ENCODE assay signal across 13 cellular contexts in genomic region chr16:30488764-30489595, GRCh38. TPM values are rescaled to one million over a fixed set of nuclear protein-coding genes. Genes with fewer than 3 reads are reported as not detected.
A peak's percentile ranks its signal among the peaks of the same experiment; 100 is the strongest.
DNase-seq lines count a peak whose midpoint lies in the region; ATAC-seq and TF ChIP-seq lines count a peak whose summit lies in the region.
"Had no signal": no experiment of that assay in that cellular context is flagged by ENCODE, and none has a peak within 500 bp of the region (broad histone marks: within the 10 kb centered on the region; RNA-seq: fewer than 3 reads in every experiment).

No MANE protein-coding gene starts in this region.

- H3K27me3 ChIP-seq in mammary epithelial cell (ENCODE audit: insufficient read depth, low read length) (no peaks in the 10 kb centered on the region), dorsolateral prefrontal cortex (no peaks in the 10 kb centered on the region)

- H3K27ac Mint-ChIP-seq in nephron progenitor cell = peak overlapping the region; percentile 39

- dilution Hi-C loops in mammary epithelial cell (cut with HindIII; ENCODE audit: low sequenced_read_pairs) = no loop called here

- no peak overlapping the region for H3K4me3 Mint-ChIP-seq in nephron progenitor cell

- peak; percentile 44 for DNase-seq in DMS53 treated with DMSO at 0.1 percent for 48 hours (lab: John Stamatoyannopoulos, UW; ENCODE audit: unreplicated experiment)
- DNase-seq in NB4 (ENCODE audit: low read depth) = peak; percentile 67
- DNase-seq in mammary epithelial cell = peak; percentile 27
- DNase-seq in nephron progenitor cell = no peak
- DNase-seq in NCI-H526 (lab: John Stamatoyannopoulos, UW) = no peak
- no peak for DNase-seq in dorsolateral prefrontal cortex
- DNase-seq: DMS79, NCI-H1694, occipital lobe, T-helper 2 cell had no signal

- no peak overlapping the region for H3K9ac ChIP-seq in mammary epithelial cell (ENCODE audit: insufficient read depth, low read length)

- no peak overlapping the region for H3K4me2 ChIP-seq in mammary epithelial cell (ENCODE audit: insufficient read depth, low read depth, low read length)

- in situ Hi-C loops in mammary epithelial cell (cut with MboI; ENCODE audit: low sequenced_read_pairs in 2 of 2) = no loop called here

- no peaks in the 10 kb centered on the region for H3K36me3 ChIP-seq in mammary epithelial cell (ENCODE audit: insufficient read depth, low read length)

- peaks cover 21% of the 10 kb centered on the region for H3K4me1 Mint-ChIP-seq in nephron progenitor cell

- no peaks in the 10 kb centered on the region for H3K9me3 Mint-ChIP-seq in nephron progenitor cell

- TF ChIP-seq POLR2A in NB4 (IDR thresholded peaks at IDR 0.05; ENCODE audit: extremely low read depth, insufficient read length) = no peak

- H3K9me3 ChIP-seq in mammary epithelial cell (replicated peaks; ENCODE audit: insufficient read depth, low read length) = no peaks in the 10 kb centered on the region

- H3K36me3 Mint-ChIP-seq in nephron progenitor cell (ENCODE audit: low read depth) = no peaks in the 10 kb centered on the region

- no peak overlapping the region for H2AFZ ChIP-seq in mammary epithelial cell (ENCODE audit: low read depth, low read length)

- intact Hi-C loops in mammary epithelial cell (cut with micrococcal nuclease) (no loop called here), dorsolateral prefrontal cortex (cut with DNase I) (no loop called here)

- TF ChIP-seq CTCF in NB4 (IDR thresholded peaks at IDR 0.05; ENCODE audit: low read depth, low read length) = no peak
- no peak for TF ChIP-seq CTCF in mammary epithelial cell (conservative IDR thresholded peaks at IDR 0.05 in 1 of 2, IDR thresholded peaks at IDR 0.05 in 1 of 2; ENCODE audit: extremely low read depth in 1 of 2, insufficient read depth in 1 of 2, low read depth in 1 of 2, low read length in 2 of 2)
- TF ChIP-seq CTCF in nephron progenitor cell (IDR thresholded peaks at IDR 0.05) = no peak
- TF ChIP-seq CTCF in dorsolateral prefrontal cortex (IDR thresholded peaks at IDR 0.05 in 54 of 56, conservative IDR thresholded peaks at IDR 0.05 in 2 of 56; ENCODE audit: low read depth in 1 of 56, partially characterized antibody in 56 of 56) = no peak

- CTCF ChIA-PET in mammary epithelial cell (lab: Charles Lee; ENCODE audit: low non-redundant PET) = no interaction called here

- BruUV-seq in mammary epithelial cell (replicated peaks; lab: Mats Ljungman, UMichigan) = no TSS peak

- H3K27me3 Mint-ChIP-seq in nephron progenitor cell (ENCODE audit: low read depth, poor library complexity) = peaks cover 34% of the 10 kb centered on the region

- H3K79me2 ChIP-seq in mammary epithelial cell (ENCODE audit: insufficient read depth, low read length) = no peaks in the 10 kb centered on the region

- H4K20me1 ChIP-seq in mammary epithelial cell (ENCODE audit: insufficient read depth, low read length) = no peaks in the 10 kb centered on the region

- WGBS in mammary epithelial cell (ENCODE audit: low coverage, missing lambda C conversion rate) = 82% methylated on average over 11 of the region's 11 CpGs

- H3K4me1 ChIP-seq in mammary epithelial cell (ENCODE audit: insufficient read depth, low read length) = peaks cover 16% of the 10 kb centered on the region

- H3K4me3 ChIP-seq in NB4 (ENCODE audit: low read depth, low read length) (no peak overlapping the region), mammary epithelial cell (replicated peaks in 1 of 3; ENCODE audit: insufficient read depth in 1 of 3, low read depth in 2 of 3, low read length in 3 of 3) (no peak overlapping the region), dorsolateral prefrontal cortex (no peak overlapping the region)

- H3K27ac ChIP-seq in mammary epithelial cell (ENCODE audit: insufficient read depth, low read depth, low read length) (no peak overlapping the region), dorsolateral prefrontal cortex (peak overlapping the region in 1 of 59 donors; percentile 83)

- ATAC-seq in GM18909 (IDR thresholded peaks at IDR 0.05; ENCODE audit: poor library complexity, unreplicated experiment) (no peak), GM19328 (IDR thresholded peaks at IDR 0.05; ENCODE audit: unreplicated experiment) (no peak)

RNA-seq across cellular contexts. Expression of gene ITGAL, which starts 16.4 kb away (rescaled TPM):
- total RNA-seq in mammary epithelial cell = not detected
- polyA plus RNA-seq in mammary epithelial cell = not detected
- not detected for polyA minus RNA-seq in mammary epithelial cell
- 10 to 100 TPM in 4 of 120 experiments, 1 to 10 TPM in 115, under 1 TPM in 1; 0.68 to 12.1 (median 4.2) TPM for total RNA-seq in dorsolateral prefrontal cortex
- polyA plus RNA-seq: keratinocyte had no signal

RNA-seq across cellular contexts. Expression of gene ZNF768, which starts 37.4 kb away (rescaled TPM):
- total RNA-seq in mammary epithelial cell = 10 to 100 TPM; 30.5 to 40.7 TPM
- 18.5 TPM for polyA plus RNA-seq in mammary epithelial cell
- 13.4 TPM for polyA minus RNA-seq in mammary epithelial cell
- total RNA-seq in dorsolateral prefrontal cortex = 10 to 100 TPM; 22.6 to 71.7 (median 28.8) TPM

RNA-seq across cellular contexts. Expression of gene SEPHS2, which starts 43.3 kb away (rescaled TPM):
- total RNA-seq in mammary epithelial cell (10 to 100 TPM; 17.0 to 45.1 TPM), dorsolateral prefrontal cortex (10 to 100 TPM; 16.0 to 51.0 (median 28.6) TPM)
- polyA plus RNA-seq in mammary epithelial cell = 42.3 TPM
- 30.1 TPM for polyA minus RNA-seq in mammary epithelial cell

RNA-seq across cellular contexts. Expression of gene ZNF747, which starts 45.7 kb away (rescaled TPM):
- total RNA-seq in mammary epithelial cell (10 to 100 TPM in 1 of 2 donors, 1 to 10 TPM in 1; 6.7 to 11.0 TPM), dorsolateral prefrontal cortex (10 to 100 TPM in 115 of 120 experiments, 1 to 10 TPM in 5; 9.2 to 17.9 (median 12.6) TPM)
- polyA plus RNA-seq in mammary epithelial cell = 4.8 TPM
- polyA minus RNA-seq in mammary epithelial cell = 6.8 TPM

RNA-seq across cellular contexts. Expression of gene DCTPP1, which starts 59.1 kb away (rescaled TPM):
- total RNA-seq in mammary epithelial cell (10 to 100 TPM; 23.3 to 72.8 TPM), dorsolateral prefrontal cortex (10 to 100 TPM; 10.5 to 35.8 (median 21.2) TPM)
- polyA plus RNA-seq in mammary epithelial cell = 111 TPM
- 42.4 TPM for polyA minus RNA-seq in mammary epithelial cell

Comparison
In these comparisons a context has a peak if more than half of its experiments do, and no peak if none do; other contexts are left out.
1. DNase-seq: peak in DMS53 treated with DMSO at 0.1 percent for 48 hours (single experiment), NB4 (single experiment) and mammary epithelial cell (single experiment); none in nephron progenitor cell (single experiment), NCI-H526 (0 of 2) and dorsolateral prefrontal cortex (0 of 10).